8 cellular contexts compared by ENCODE assay signal in genomic region chr19:37931941-37932655, GRCh38. TPM values are rescaled to one million over a fixed set of nuclear protein-coding genes. Genes with fewer than 3 reads are reported as not detected.
A peak's percentile ranks its signal among the peaks of the same experiment; 100 is the strongest.
DNase-seq lines count a peak whose midpoint lies in the region; ATAC-seq and TF ChIP-seq lines count a peak whose summit lies in the region.

No MANE protein-coding gene starts in this region.

- ATAC-seq in GM18870 (IDR thresholded peaks at IDR 0.05; ENCODE audit: unreplicated experiment) (peak; percentile 41), WTC11 (peak; percentile 64), heart right ventricle (peak in 6 of 8 donors; percentile 15 to 42 (median 34))

- peaks cover 60% of the 10 kb centered on the region for H3K4me1 Mint-ChIP-seq in WTC11

- peaks cover 29% of the 10 kb centered on the region for H3K9me3 Mint-ChIP-seq in WTC11

- WGBS in heart right ventricle, 2 donors: 47 to 49% methylated on average over 29 of the region's 29 CpGs

- H3K27me3 Mint-ChIP-seq in WTC11 (ENCODE audit: low read depth): no peaks in the 10 kb centered on the region; the same call in 1 of the 2 replicates

- H3K4me1 ChIP-seq in heart right ventricle (peaks cover 6 to 33% (median 19%) of the 10 kb centered on the region in 9 donors), parathyroid adenoma (peaks cover 25% of the 10 kb centered on the region)
- H3K4me1 ChIP-seq in effector memory CD4-positive, alpha-beta T cell (ENCODE audit: control insufficient read depth, insufficient read depth, low read length, poor library complexity, severe bottlenecking): no peaks in the 10 kb centered on the region

- H3K4me3 Mint-ChIP-seq in WTC11: peak overlapping the region; percentile 60

- H3K27ac Mint-ChIP-seq in WTC11: peak overlapping the region; percentile 91

- POLR2A ChIA-PET in WTC11 (lab: Charles Lee): interaction anchor here (0.6 to 2.3 kb wide), 9 partner anchors 9 to 210 kb away, joined by 3 to 31 read pairs (median 3); partner anchors contain the start of genes SIPA1L3 and WDR87

- H3K9me3 ChIP-seq in heart right ventricle: peaks cover 0 to 19% (median 7%) of the 10 kb centered on the region in 11 donors
- H3K9me3 ChIP-seq in parathyroid adenoma (ENCODE audit: control insufficient read depth, low read length): no peaks in the 10 kb centered on the region
- no peaks in the 10 kb centered on the region for H3K9me3 ChIP-seq in effector memory CD4-positive, alpha-beta T cell (ENCODE audit: control insufficient read depth, low read length)

- H3K36me3 ChIP-seq in heart right ventricle (no peaks in the 10 kb centered on the region), parathyroid adenoma (ENCODE audit: control insufficient read depth, insufficient read depth, low read length) (no peaks in the 10 kb centered on the region)
- no peaks in the 10 kb centered on the region for H3K36me3 ChIP-seq in effector memory CD4-positive, alpha-beta T cell (ENCODE audit: control insufficient read depth, insufficient read depth, low read length)

- H2AFZ ChIP-seq in parathyroid adenoma: peak overlapping the region; percentile 68

- peak; percentile 9 for TF ChIP-seq CTCF in AG09319 (IDR thresholded peaks at IDR 0.05; ENCODE audit: low read depth, low read length)
- no peak for TF ChIP-seq CTCF in WTC11 (IDR thresholded peaks at IDR 0.05)
- TF ChIP-seq CTCF in heart right ventricle (IDR thresholded peaks at IDR 0.05): no peak
- no peak for TF ChIP-seq CTCF in parathyroid adenoma (IDR thresholded peaks at IDR 0.05)
- TF ChIP-seq CTCF in GM13977 (IDR thresholded peaks at IDR 0.05; ENCODE audit: extremely low read depth, insufficient read depth, missing control alignments): no peak

- no peak overlapping the region for H3K9ac ChIP-seq in parathyroid adenoma

- DNase-seq in AG09319 (ENCODE audit: extremely low read depth, low read depth) (no peak), NCI-H1048 (lab: John Stamatoyannopoulos, UW) (peak; percentile 79), WTC11 (ENCODE audit: low spot score) (peak; percentile 69), heart right ventricle (peak; percentile 8 to 26), GM13977 (ENCODE audit: low spot score) (no peak)
- DNase-seq in effector memory CD4-positive, alpha-beta T cell: no peak

- intact Hi-C loops in heart right ventricle (cut with DNase I): no loop called here

- peak overlapping the region in 1 of 10 donors; percentile 20 for H3K27ac ChIP-seq in heart right ventricle
- peak overlapping the region; percentile 3 for H3K27ac ChIP-seq in parathyroid adenoma
- no peak overlapping the region for H3K27ac ChIP-seq in effector memory CD4-positive, alpha-beta T cell (ENCODE audit: insufficient read depth, low read length, poor library complexity, severe bottlenecking)

- peak overlapping the region; percentile 55 for H3K4me2 ChIP-seq in parathyroid adenoma (ENCODE audit: low read length)

- peaks cover 2% of the 10 kb centered on the region for H3K79me2 ChIP-seq in parathyroid adenoma

- H3K27me3 ChIP-seq in heart right ventricle (no peaks in the 10 kb centered on the region), parathyroid adenoma (ENCODE audit: control insufficient read depth, insufficient read depth, low read length) (no peaks in the 10 kb centered on the region)
- H3K27me3 ChIP-seq in effector memory CD4-positive, alpha-beta T cell (replicated peaks; ENCODE audit: control insufficient read depth, insufficient read depth, low read length, poor library complexity, severe bottlenecking): no peaks in the 10 kb centered on the region

- peak overlapping the region in 1 of 10 donors; percentile 9 for H3K4me3 ChIP-seq in heart right ventricle
- H3K4me3 ChIP-seq in parathyroid adenoma (ENCODE audit: low read depth, low read length): peak overlapping the region; percentile 25
- H3K4me3 ChIP-seq in effector memory CD4-positive, alpha-beta T cell (ENCODE audit: insufficient read depth, low read depth, low read length, poor library complexity, severe bottlenecking): no peak overlapping the region

- CTCF ChIA-PET in WTC11 (lab: Charles Lee): interaction anchor here (0.6 to 4.9 kb wide), 16 partner anchors 8 to 212 kb away, joined by 3 to 38 read pairs (median 4); partner anchors contain the start of genes SIPA1L3, WDR87 and ZNF607

- peaks cover 30% of the 10 kb centered on the region for H3K36me3 Mint-ChIP-seq in WTC11

- in situ Hi-C loops in GM13977 (cut with MboI; ENCODE audit: low pct_unique_long_range_greater_than_20kb, low sequenced_read_pairs, unreplicated experiment): no loop called here

TF ChIP-seq in WTC11, 78 proteins besides CTCF, POLR2A, EP300 and RAD21 (continues in another document):
- TF ChIP-seq USF2 (CRISPR knock-in tag; IDR thresholded peaks at IDR 0.05) (peak; percentile 77), ZNF532 (CRISPR knock-in tag; IDR thresholded peaks at IDR 0.05; ENCODE audit: borderline replicate concordance) (no peak), SMAD3 (CRISPR knock-in tag; IDR thresholded peaks at IDR 0.05; ENCODE audit: borderline replicate concordance) (no peak), TEAD1 (CRISPR knock-in tag; IDR thresholded peaks at IDR 0.05) (peak; percentile 99), HMGA2 (CRISPR knock-in tag; IDR thresholded peaks at IDR 0.05) (no peak), MXD4 (CRISPR knock-in tag; IDR thresholded peaks at IDR 0.05; ENCODE audit: borderline replicate concordance) (no peak), JAZF1 (CRISPR knock-in tag; IDR thresholded peaks at IDR 0.05) (no peak), STAT6 (CRISPR knock-in tag; conservative IDR thresholded peaks at IDR 0.05; ENCODE audit: low read depth) (0 out of 2 replicates have a peak, but pooled peaks have one; percentile 68), TEAD4 (CRISPR knock-in tag; IDR thresholded peaks at IDR 0.05) (peak; percentile 93), NFYB (CRISPR knock-in tag; conservative IDR thresholded peaks at IDR 0.05; ENCODE audit: low read depth) (no peak), ZNF317 (CRISPR knock-in tag; IDR thresholded peaks at IDR 0.05; ENCODE audit: borderline replicate concordance, low read depth) (no peak)

RNA-seq across cellular contexts. Expression of gene SIPA1L3, which starts 25.1 kb away (rescaled TPM):
- total RNA-seq in WTC11 (2021): 41.5 to 44.4 TPM (median 42.4 TPM) in 3 replicates
- 10 to 100 TPM in 8 of 10 donors, 1 to 10 TPM in 2; 5.2 to 24.2 (median 12.7) TPM for total RNA-seq in heart right ventricle
- polyA plus RNA-seq in heart right ventricle: 1 to 10 TPM; 2.8 to 8.4 TPM

RNA-seq across cellular contexts. Expression of gene WDR87, which starts 25.7 kb away (rescaled TPM):
- total RNA-seq in WTC11 (2021): not detected in 3 replicates
- total RNA-seq in heart right ventricle: under 1 TPM in 1 of 10 donors, not detected in 9; 0.04 TPM
- polyA plus RNA-seq in heart right ventricle: not detected

Comparison
In these comparisons a context has a peak if more than half of its experiments do, and no peak if none do; other contexts are left out.
1. DNase-seq: peak in NCI-H1048 (single experiment), WTC11 (single experiment) and heart right ventricle (2 of 2); none in AG09319 (single experiment), effector memory CD4-positive, alpha-beta T cell (0 of 3) and GM13977 (single experiment).
2. Peak in every context shown above with its lines, with median percentiles within 50 percentile points of each other: ATAC-seq.